In genomic region chr12:81161680-81162079, GRCh38 we compare ENCODE assay signal across 16 cellular contexts.
DNase-seq lines count a peak whose midpoint lies in the region; ATAC-seq, FAIRE-seq and TF ChIP-seq lines count a peak whose summit lies in the region.
"Had no signal": no experiment of that assay in that cellular context is flagged by ENCODE, and none has a peak within 500 bp of the region (broad histone marks: within the 10 kb centered on the region; RNA-seq: fewer than 3 reads in every experiment).

No MANE protein-coding gene starts in this region.

- FAIRE-seq in kidney (lab: Jason Lieb, UNC) = no peak
- FAIRE-seq in HTR-8/SVneo (lab: Jason Lieb, UNC) = no peak
- FAIRE-seq: GM12878 had no signal

- H3K4me3 ChIP-seq in heart right ventricle (no peak overlapping the region), left ventricle myocardium inferior (no peak overlapping the region), kidney (ENCODE audit: low read length in 2 of 2) (no peak overlapping the region), upper lobe of right lung (no peak overlapping the region)
- H3K4me3 ChIP-seq: BLaER1 treated with 17β-estradiol and CSF1 and Interleukin-3, amounts not matched to agents 10 nM and 100 nM; GM12878 had no signal

- ATAC-seq in heart right ventricle (peak in 5 of 8 donors; percentile 21 to 49 (median 47)), upper lobe of right lung (no peak)
- ATAC-seq: CD8-positive, alpha-beta T cell; GM12878 had no signal

- H3K36me3 ChIP-seq in heart right ventricle (peaks cover 0 to 44% (median 0%) of the 10 kb centered on the region in 9 donors), left ventricle myocardium inferior (peaks cover 15% of the 10 kb centered on the region), kidney (ENCODE audit: control insufficient read depth in 1 of 2, insufficient read depth in 2 of 2, low read length in 2 of 2) (peaks cover 0 to 2% of the 10 kb centered on the region in 2 donors), upper lobe of right lung (peaks cover 6% of the 10 kb centered on the region)
- H3K36me3 ChIP-seq: BLaER1 treated with 17β-estradiol and CSF1 and Interleukin-3, amounts not matched to agents 10 nM and 100 nM had no signal

- intact Hi-C loops in heart right ventricle (cut with DNase I) (no loop called here), left ventricle myocardium inferior (cut with micrococcal nuclease) (no loop called here), kidney (cut with DNase I) (no loop called here), posterior vena cava (cut with DNase I) (no loop called here), upper lobe of right lung (cut with DNase I) (no loop called here)

- TF ChIP-seq CTCF in heart right ventricle (IDR thresholded peaks at IDR 0.05) = no peak
- no peak for TF ChIP-seq CTCF in left ventricle myocardium inferior (IDR thresholded peaks at IDR 0.05; ENCODE audit: borderline replicate concordance)
- TF ChIP-seq CTCF in kidney (IDR thresholded peaks at IDR 0.05; ENCODE audit: borderline replicate concordance, extremely low read depth, insufficient read depth) = no peak
- no peak for TF ChIP-seq CTCF in upper lobe of right lung (IDR thresholded peaks at IDR 0.05)

- no peaks in the 10 kb centered on the region for H3K27me3 ChIP-seq in heart right ventricle
- H3K27me3 ChIP-seq in left ventricle myocardium inferior (ENCODE audit: low read depth) = no peaks in the 10 kb centered on the region
- no peaks in the 10 kb centered on the region for H3K27me3 ChIP-seq in upper lobe of right lung
- H3K27me3 ChIP-seq: BLaER1 treated with 17β-estradiol and CSF1 and Interleukin-3, amounts not matched to agents 10 nM and 100 nM had no signal

- WGBS in heart right ventricle, 2 donors = 73 to 90% methylated on average over 5 of the region's 5 CpGs

- H3K9me3 ChIP-seq in heart right ventricle (no peaks in the 10 kb centered on the region), left ventricle myocardium inferior (replicated peaks) (no peaks in the 10 kb centered on the region), kidney (ENCODE audit: control insufficient read depth in 1 of 2, low read length in 2 of 2) (no peaks in the 10 kb centered on the region), upper lobe of right lung (no peaks in the 10 kb centered on the region)

- H3K4me1 ChIP-seq in heart right ventricle (peaks cover 0 to 5% (median 0%) of the 10 kb centered on the region in 9 donors), left ventricle myocardium inferior (no peaks in the 10 kb centered on the region), kidney (ENCODE audit: control insufficient read depth in 1 of 2, insufficient read depth in 1 of 2, low read depth in 1 of 2, low read length in 2 of 2) (no peaks in the 10 kb centered on the region), upper lobe of right lung (no peaks in the 10 kb centered on the region)
- H3K4me1 ChIP-seq: BLaER1 treated with 17β-estradiol and CSF1 and Interleukin-3, amounts not matched to agents 10 nM and 100 nM had no signal

- no peak for DNase-seq in heart right ventricle
- DNase-seq in left ventricle myocardium inferior = no peak
- DNase-seq in kidney = peak; percentile 49
- DNase-seq in posterior vena cava (ENCODE audit: low spot score) = peak; percentile 56
- DNase-seq in upper lobe of right lung = peak; percentile 46
- DNase-seq in HTR-8/SVneo (ENCODE audit: insufficient read length, low spot score) = no peak
- DNase-seq in activated CD4-positive, alpha-beta T cell treated with anti-CD3 and anti-CD28 coated beads for 1 hour = no peak
- DNase-seq: CD8-positive, alpha-beta T cell; DMS 273 treated with DMSO at 0.1 percent for 48 hours; DMS53; DND-41; EL; GOT3; H9 had no signal

- no peak overlapping the region for H3K9ac ChIP-seq in kidney (ENCODE audit: low read length in 2 of 2)
- H3K9ac ChIP-seq: BLaER1 treated with 17β-estradiol and CSF1 and Interleukin-3, amounts not matched to agents 10 nM and 100 nM had no signal

- no peak overlapping the region for H3K27ac ChIP-seq in heart right ventricle
- no peak overlapping the region for H3K27ac ChIP-seq in left ventricle myocardium inferior (replicated peaks)
- H3K27ac ChIP-seq in kidney (ENCODE audit: low read depth in 2 of 2, low read length in 2 of 2) = no peak overlapping the region
- H3K27ac ChIP-seq in upper lobe of right lung = no peak overlapping the region
- H3K27ac ChIP-seq: BLaER1 treated with 17β-estradiol and CSF1 and Interleukin-3, amounts not matched to agents 10 nM and 100 nM had no signal

Comparison
In these comparisons a context has a peak if more than half of its experiments do, and no peak if none do; other contexts are left out.
1. DNase-seq: peak in kidney (single experiment), posterior vena cava (single experiment) and upper lobe of right lung (single experiment); none in heart right ventricle (0 of 2), left ventricle myocardium inferior (single experiment), HTR-8/SVneo (single experiment) and activated CD4-positive, alpha-beta T cell treated with anti-CD3 and anti-CD28 coated beads for 1 hour (single experiment).